31 cellular contexts compared by ENCODE assay signal in genomic region chr10:5458949-5459747, GRCh38. TPM values are rescaled to one million over a fixed set of nuclear protein-coding genes. Genes with fewer than 3 reads are reported as not detected.
"Had no signal": no experiment of that assay in that cellular context is flagged by ENCODE, and none has a peak within 500 bp of the region (broad histone marks: within the 10 kb centered on the region; RNA-seq: fewer than 3 reads in every experiment).

No MANE protein-coding gene starts in this region.

- H3K27me3 ChIP-seq: colonic mucosa, esophagus squamous epithelium, neutrophil, right atrium auricular region, suprapubic skin, transverse colon, vagina had no signal

- H3K27ac Mint-ChIP-seq: dendritic cell treated with granulocyte-macrophage colony-stimulating factor and Interleukin-4, amounts not matched to agents 40 ng/mL and 50 ng/mL, for 4 days; endodermal cell; memory B cell; naive B cell; natural killer cell treated with Interleukin-12 subunit alpha and Interleukin-12 subunit beta and Interleukin-15 and Interleukin-18, amount 100 ng/mL, for 72 hours; stimulated activated naive B cell treated with anti-CD40 and anti-IgM and Interleukin-4, amounts not matched to agents 10 μg/mL and 1 μg/mL and 100 μg/mL, for 72 hours; stimulated activated naive CD8-positive, alpha-beta T cell treated with anti-CD3 and anti-CD28 coated beads, Interleukin-15, Interleukin-2, amounts not matched to agents 100 ng/mL and 50 ng/mL, for 24 hours had no signal

- H3K27me3 Mint-ChIP-seq: stimulated activated naive CD8-positive, alpha-beta T cell treated with anti-CD3 and anti-CD28 coated beads, Interleukin-15, Interleukin-2, amounts not matched to agents 100 ng/mL and 50 ng/mL, for 24 hours had no signal

- H3K9me3 Mint-ChIP-seq: dendritic cell treated with granulocyte-macrophage colony-stimulating factor and Interleukin-4, amounts not matched to agents 40 ng/mL and 50 ng/mL, for 4 days; memory B cell; naive B cell; natural killer cell treated with Interleukin-12 subunit alpha and Interleukin-12 subunit beta and Interleukin-15 and Interleukin-18, amount 100 ng/mL, for 72 hours; stimulated activated naive B cell treated with anti-CD40 and anti-IgM and Interleukin-4, amounts not matched to agents 10 μg/mL and 1 μg/mL and 100 μg/mL, for 72 hours; stimulated activated naive CD8-positive, alpha-beta T cell treated with anti-CD3 and anti-CD28 coated beads, Interleukin-15, Interleukin-2, amounts not matched to agents 100 ng/mL and 50 ng/mL, for 24 hours had no signal

- H3K27ac ChIP-seq: colonic mucosa, esophagus squamous epithelium, neutrophil, parathyroid adenoma, prostate gland, right atrium auricular region, skin epidermis, suprapubic skin, transverse colon, vagina had no signal

- ATAC-seq: left lobe of liver; mucosa of descending colon; natural killer cell treated with Interleukin-12 subunit alpha and Interleukin-12 subunit beta and Interleukin-15 and Interleukin-18, amount 100 ng/mL, for 72 hours; stimulated activated naive B cell treated with anti-CD40 and anti-IgM and Interleukin-4, amounts not matched to agents 10 μg/mL and 1 μg/mL and 100 μg/mL, for 72 hours had no signal

- H3K9ac ChIP-seq: parathyroid adenoma had no signal

- H3K4me3 ChIP-seq: colonic mucosa, esophagus squamous epithelium, lung, mucosa of descending colon, prostate gland, right atrium auricular region, skin epidermis, suprapubic skin, transverse colon, vagina had no signal

- H3K9me3 ChIP-seq: colonic mucosa, esophagus squamous epithelium, mucosa of descending colon, neutrophil, prostate gland, right atrium auricular region, suprapubic skin, transverse colon, vagina had no signal

- H3K4me3 Mint-ChIP-seq: dendritic cell treated with granulocyte-macrophage colony-stimulating factor and Interleukin-4, amounts not matched to agents 40 ng/mL and 50 ng/mL, for 4 days; endodermal cell; memory B cell; naive B cell; natural killer cell treated with Interleukin-12 subunit alpha and Interleukin-12 subunit beta and Interleukin-15 and Interleukin-18, amount 100 ng/mL, for 72 hours; neural crest cell; stimulated activated naive B cell treated with anti-CD40 and anti-IgM and Interleukin-4, amounts not matched to agents 10 μg/mL and 1 μg/mL and 100 μg/mL, for 72 hours; stimulated activated naive CD8-positive, alpha-beta T cell treated with anti-CD3 and anti-CD28 coated beads, Interleukin-15, Interleukin-2, amounts not matched to agents 100 ng/mL and 50 ng/mL, for 24 hours had no signal

- H3K4me1 ChIP-seq: colonic mucosa, parathyroid adenoma, prostate gland, right atrium auricular region had no signal

- H3K36me3 ChIP-seq: prostate gland had no signal

- DNase-seq: effector CD8-positive, alpha-beta T cell; endodermal cell; esophagus squamous epithelium; foreskin melanocyte; head of caudate nucleus; mucosa of descending colon; naive B cell; stimulated activated CD4-positive, alpha-beta T cell treated with anti-CD3 and anti-CD28 coated beads, Interleukin-15, amount 100 ng/mL, for 24 hours; stimulated activated CD4-positive, alpha-beta T cell treated with anti-CD3 and anti-CD28 coated beads, Interleukin-2, amount 100 ng/mL, for 48 hours; stimulated activated naive B cell treated with anti-CD40 and anti-IgM and Interleukin-4, amounts not matched to agents 10 μg/mL and 1 μg/mL and 100 μg/mL, for 72 hours; transverse colon had no signal

RNA-seq across cellular contexts. Expression of gene CALML5, which starts 40.2 kb away (rescaled TPM):
- total RNA-seq: chondrocyte; colonic mucosa; endodermal cell; epithelial cell of proximal tubule; left lobe of liver; liver; lung; mucosa of descending colon; natural killer cell treated with Interleukin-12 subunit alpha and Interleukin-12 subunit beta and Interleukin-15 and Interleukin-18, amount 100 ng/mL, for 72 hours; neural crest cell; osteoblast; right atrium auricular region; transverse colon; ureter had no signal

RNA-seq across cellular contexts. Expression of gene TUBAL3, which starts 54.5 kb away (rescaled TPM):
- total RNA-seq: chondrocyte, endodermal cell, epithelial cell of proximal tubule, left lobe of liver, neural crest cell, osteoblast, ureter, vagina had no signal
